Comparison of ENCODE assay signal across 18 cellular contexts in the genomic region with DNA sequence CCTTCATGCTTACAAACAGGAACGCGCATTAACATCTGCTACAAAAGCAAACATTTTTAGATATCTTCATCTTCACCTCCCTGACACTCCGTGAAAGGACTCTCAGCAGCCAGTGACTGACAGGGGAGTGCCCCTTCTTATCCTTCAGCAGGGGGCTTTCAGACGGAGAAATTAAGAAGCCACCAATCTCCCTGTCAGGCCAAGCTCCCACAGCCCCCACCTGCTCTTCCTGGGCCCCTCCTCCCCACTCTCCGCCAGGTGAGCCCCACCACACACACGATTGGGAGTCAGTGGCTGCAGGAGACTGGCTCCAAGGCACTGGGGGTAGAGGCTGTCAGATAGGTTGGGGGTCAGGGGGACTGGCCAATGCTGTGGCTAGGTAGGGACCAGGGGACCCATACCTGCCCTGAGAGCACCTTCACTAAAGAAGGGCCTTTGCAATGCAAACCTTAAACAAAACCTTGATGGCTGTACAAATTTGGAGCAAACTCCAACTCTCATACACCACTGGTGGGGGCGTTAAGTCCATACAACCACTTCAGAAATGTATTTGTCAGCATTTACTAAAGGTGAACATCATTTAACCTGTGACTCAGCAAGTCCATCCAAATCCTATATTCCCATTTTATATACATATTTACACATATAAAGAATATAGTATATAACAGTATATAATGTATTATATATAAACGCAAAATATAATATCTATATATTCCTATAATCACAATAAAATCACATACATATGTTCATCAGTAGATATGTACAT.
"Had no signal": no experiment of that assay in that cellular context is flagged by ENCODE, and none has a peak within 500 bp of the region (broad histone marks: within the 10 kb centered on the region; RNA-seq: fewer than 3 reads in every experiment).

No MANE protein-coding gene starts in this region.

- H3K9me3 ChIP-seq: testis, upper lobe of right lung had no signal

- H3K4me2 ChIP-seq: smooth muscle cell had no signal

- H3K27ac ChIP-seq: foreskin keratinocyte, testis, upper lobe of right lung had no signal

- H3K9me3 Mint-ChIP-seq: activated CD4-positive, alpha-beta memory T cell treated with anti-CD3 and anti-CD28 coated beads for 36 hours; activated naive CD8-positive, alpha-beta T cell treated with anti-CD3 and anti-CD28 coated beads, Interleukin-2, amount 50 U/mL, for 24 hours; dendritic cell treated with granulocyte-macrophage colony-stimulating factor and Interleukin-4, amounts not matched to agents 40 ng/mL and 50 ng/mL, for 4 days had no signal

- DNase-seq: activated CD4-positive, alpha-beta memory T cell treated with anti-CD3 and anti-CD28 coated beads for 36 hours; activated CD4-positive, alpha-beta T cell treated with anti-CD3 and anti-CD28 coated beads for 48 hours; activated effector memory CD4-positive, alpha-beta T cell treated with anti-CD3 and anti-CD28 coated beads, Interleukin-2, amount 50 U/mL, for 16 hours; activated naive CD4-positive, alpha-beta T cell treated with anti-CD3 and anti-CD28 coated beads, Interleukin-2, amount 50 U/mL, for 16 hours; activated naive CD8-positive, alpha-beta T cell treated with anti-CD3 and anti-CD28 coated beads, Interleukin-2, amount 50 U/mL, for 24 hours; activated T-cell treated with anti-CD3 and anti-CD28 coated beads for 4 hours; effector CD8-positive, alpha-beta T cell; foreskin keratinocyte; left ventricle myocardium superior; mammary epithelial cell; nucleus accumbens; stimulated activated CD4-positive, alpha-beta T cell treated with anti-CD3 and anti-CD28 coated beads, Interleukin-2, amount 100 ng/mL, for 48 hours; stimulated activated naive CD4-positive, alpha-beta T cell; testis had no signal

- H3K4me1 Mint-ChIP-seq: activated naive CD8-positive, alpha-beta T cell treated with anti-CD3 and anti-CD28 coated beads, Interleukin-2, amount 50 U/mL, for 24 hours had no signal

- H3K36me3 ChIP-seq: upper lobe of right lung had no signal

- H3K27me3 ChIP-seq: foreskin keratinocyte, testis, upper lobe of right lung had no signal

- H3K4me1 ChIP-seq: foreskin keratinocyte, upper lobe of right lung had no signal

- H3K36me3 Mint-ChIP-seq: activated CD4-positive, alpha-beta memory T cell treated with anti-CD3 and anti-CD28 coated beads for 36 hours had no signal

- H3K4me3 Mint-ChIP-seq: activated CD4-positive, alpha-beta memory T cell treated with anti-CD3 and anti-CD28 coated beads for 36 hours; activated naive CD8-positive, alpha-beta T cell treated with anti-CD3 and anti-CD28 coated beads, Interleukin-2, amount 50 U/mL, for 24 hours; dendritic cell treated with granulocyte-macrophage colony-stimulating factor and Interleukin-4, amounts not matched to agents 40 ng/mL and 50 ng/mL, for 4 days had no signal

- H3K27ac Mint-ChIP-seq: activated CD4-positive, alpha-beta memory T cell treated with anti-CD3 and anti-CD28 coated beads for 36 hours; activated naive CD8-positive, alpha-beta T cell treated with anti-CD3 and anti-CD28 coated beads, Interleukin-2, amount 50 U/mL, for 24 hours; dendritic cell treated with granulocyte-macrophage colony-stimulating factor and Interleukin-4, amounts not matched to agents 40 ng/mL and 50 ng/mL, for 4 days had no signal

- ATAC-seq: activated naive CD8-positive, alpha-beta T cell treated with anti-CD3 and anti-CD28 coated beads, Interleukin-2, amount 50 U/mL, for 24 hours; foreskin keratinocyte; left ventricle myocardium superior; sciatic nerve; upper lobe of right lung had no signal

- H3K4me3 ChIP-seq: smooth muscle cell, testis, upper lobe of right lung had no signal

- H3K27me3 Mint-ChIP-seq: activated CD4-positive, alpha-beta memory T cell treated with anti-CD3 and anti-CD28 coated beads for 36 hours; activated naive CD8-positive, alpha-beta T cell treated with anti-CD3 and anti-CD28 coated beads, Interleukin-2, amount 50 U/mL, for 24 hours had no signal
